ENCODE assay signal across 7 cellular contexts in the genomic region with DNA sequence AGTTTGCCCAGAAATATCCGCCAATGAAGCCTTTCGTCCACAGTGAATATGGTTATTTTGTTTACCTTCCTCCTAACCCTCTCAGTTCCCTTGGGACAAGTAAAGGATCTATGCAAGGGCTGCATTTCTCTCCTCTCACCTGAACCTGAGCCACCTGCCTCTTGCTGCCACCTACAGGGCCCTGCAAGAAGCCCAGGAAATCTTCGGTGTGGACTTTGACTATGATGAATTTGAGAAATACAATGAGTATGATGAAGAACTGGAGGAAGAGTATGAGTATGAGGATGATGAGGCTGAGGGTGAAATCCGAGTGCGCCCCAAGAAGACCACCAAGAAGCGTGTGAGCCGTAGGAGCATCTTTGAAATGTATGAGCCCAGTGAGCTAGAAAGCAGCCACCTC. TPM values are rescaled to one million over a fixed set of nuclear protein-coding genes. Genes with fewer than 3 reads are reported as not detected.
DNase-seq lines count a peak whose midpoint lies in the region; ATAC-seq, FAIRE-seq and TF ChIP-seq lines count a peak whose summit lies in the region.

No MANE protein-coding gene starts in this region.

- peak; percentile 57 for TF ChIP-seq CTCF in HepG2 (CRISPR knock-in tag; IDR thresholded peaks at IDR 0.05)

- POLR2A ChIA-PET in activated CD4-positive, alpha-beta memory T cell treated with anti-CD3 and anti-CD28 coated beads for 36 hours (lab: Charles Lee) = interaction anchor here (1.2 kb wide), 1 partner anchor 31 kb away, joined by 3 read pairs; the partner anchor contains the start of gene BLTP2
- POLR2A ChIA-PET in HepG2 (lab: Yijun Ruan, JAX) = interaction anchor here (1.2 kb wide), 1 partner anchor 23 kb away, joined by 3 read pairs; no protein-coding TSS in a partner anchor

- peaks cover 50 to 86% of the 10 kb centered on the region in 2 experiments for H3K36me3 ChIP-seq in HepG2 (replicated peaks in 1 of 2; ENCODE audit: control insufficient read depth in 1 of 2, insufficient read depth in 2 of 2, low read length in 2 of 2)

- intact Hi-C loops in activated CD4-positive, alpha-beta memory T cell treated with anti-CD3 and anti-CD28 coated beads for 36 hours (cut with micrococcal nuclease) = loop anchor here (2.0 kb wide), 1 partner anchor 31 kb away; the partner anchor contains the start of gene BLTP2
- intact Hi-C loops in HepG2 (cut with micrococcal nuclease; ENCODE audit: unreplicated experiment) = loop anchor here (1.0 kb wide), 1 partner anchor 29 kb away; no protein-coding TSS in a partner anchor

- TF ChIP-seq RAD21 in HepG2 (CRISPR knock-in tag; IDR thresholded peaks at IDR 0.05) = peak; percentile 59

- no peaks in the 10 kb centered on the region for H3K27me3 ChIP-seq in HepG2 (ENCODE audit: control insufficient read depth in 1 of 2, insufficient read depth in 2 of 2, low read length in 2 of 2)

- DNase-seq in ELF-1 (ENCODE audit: low read depth, low spot score) = peak; percentile 8
- peak; percentile 8 for DNase-seq in KBM-7
- peak; percentile 20 for DNase-seq in activated CD4-positive, alpha-beta memory T cell treated with anti-CD3 and anti-CD28 coated beads for 36 hours
- DNase-seq in HepG2 (ENCODE audit: low spot score) = peak; percentile 30
- DNase-seq in stimulated activated naive B cell treated with anti-CD40 and anti-IgM and Interleukin-4, amounts not matched to agents 10 μg/mL and 1 μg/mL and 100 μg/mL, for 72 hours = no peak
- no peak for DNase-seq in pons (ENCODE audit: low spot score)

- peak; percentile 81 for ATAC-seq in HepG2
- ATAC-seq in stimulated activated naive B cell treated with anti-CD40 and anti-IgM and Interleukin-4, amounts not matched to agents 10 μg/mL and 1 μg/mL and 100 μg/mL, for 72 hours (replicated peaks) = no peak
- no peak for ATAC-seq in GM21737 (IDR thresholded peaks at IDR 0.05; ENCODE audit: unreplicated experiment)

- H3K27me3 Mint-ChIP-seq in activated CD4-positive, alpha-beta memory T cell treated with anti-CD3 and anti-CD28 coated beads for 36 hours = no peaks in the 10 kb centered on the region
- H3K27me3 Mint-ChIP-seq in stimulated activated naive B cell treated with anti-CD40 and anti-IgM and Interleukin-4, amounts not matched to agents 10 μg/mL and 1 μg/mL and 100 μg/mL, for 72 hours = no peaks in the 10 kb centered on the region

- CTCF ChIA-PET in activated CD4-positive, alpha-beta memory T cell treated with anti-CD3 and anti-CD28 coated beads for 36 hours (lab: Charles Lee) = interaction anchor here (0.7 to 3.5 kb wide), 5 partner anchors 28 to 86 kb away, joined by 3 to 19 read pairs (median 5); partner anchors contain the start of gene BLTP2
- CTCF ChIA-PET in HepG2 (lab: Yijun Ruan, JAX; ENCODE audit: low intra/inter-chr PET ratio, low total read pairs) = interaction anchor here (1.8 kb wide), 1 partner anchor 29 kb away, joined by 20 read pairs; no protein-coding TSS in a partner anchor

- in situ Hi-C loops in KBM-7 (cut with MboI; ENCODE audit: low pct_unique_long_range_greater_than_20kb, low sequenced_read_pairs) (no loop called here), HepG2 (cut with HindIII; ENCODE audit: extremely low pct_ligation_motif_present, low pct_unique_long_range_greater_than_20kb) (no loop called here)

- H3K9me3 Mint-ChIP-seq in activated CD4-positive, alpha-beta memory T cell treated with anti-CD3 and anti-CD28 coated beads for 36 hours = no peaks in the 10 kb centered on the region
- H3K9me3 Mint-ChIP-seq in stimulated activated naive B cell treated with anti-CD40 and anti-IgM and Interleukin-4, amounts not matched to agents 10 μg/mL and 1 μg/mL and 100 μg/mL, for 72 hours = no peaks in the 10 kb centered on the region

- H3K4me3 Mint-ChIP-seq in activated CD4-positive, alpha-beta memory T cell treated with anti-CD3 and anti-CD28 coated beads for 36 hours = no peak overlapping the region
- H3K4me3 Mint-ChIP-seq in stimulated activated naive B cell treated with anti-CD40 and anti-IgM and Interleukin-4, amounts not matched to agents 10 μg/mL and 1 μg/mL and 100 μg/mL, for 72 hours = no peak overlapping the region

- H3K9me3 ChIP-seq in HepG2 (ENCODE audit: low read length) = no peaks in the 10 kb centered on the region

- no peak overlapping the region for H3K4me3 ChIP-seq in HepG2 (replicated peaks in 1 of 3; ENCODE audit: insufficient read depth in 1 of 3, low read depth in 2 of 3, low read length in 3 of 3)

- no peak overlapping the region for H3K27ac Mint-ChIP-seq in activated CD4-positive, alpha-beta memory T cell treated with anti-CD3 and anti-CD28 coated beads for 36 hours
- no peak overlapping the region for H3K27ac Mint-ChIP-seq in stimulated activated naive B cell treated with anti-CD40 and anti-IgM and Interleukin-4, amounts not matched to agents 10 μg/mL and 1 μg/mL and 100 μg/mL, for 72 hours

- WGBS in HepG2 (ENCODE audit: low lambda C conversion rate) = 90% methylated on average over 7 of the region's 7 CpGs

- TF ChIP-seq EP300 in HepG2 (IDR thresholded peaks at IDR 0.05; ENCODE audit: low read depth in 2 of 2, low read length in 2 of 2) (no peak), HepG2 (CRISPR knock-in tag; IDR thresholded peaks at IDR 0.05; ENCODE audit: borderline replicate concordance) (no peak)

- no peak overlapping the region for H3K9ac ChIP-seq in HepG2 (ENCODE audit: insufficient read depth, low read depth, low read length)

- H2AFZ ChIP-seq in HepG2 (ENCODE audit: low read length) = no peak overlapping the region

- no peaks in the 10 kb centered on the region for H3K4me1 Mint-ChIP-seq in activated CD4-positive, alpha-beta memory T cell treated with anti-CD3 and anti-CD28 coated beads for 36 hours (ENCODE audit: low read depth)
- no peaks in the 10 kb centered on the region for H3K4me1 Mint-ChIP-seq in stimulated activated naive B cell treated with anti-CD40 and anti-IgM and Interleukin-4, amounts not matched to agents 10 μg/mL and 1 μg/mL and 100 μg/mL, for 72 hours

- H3K4me2 ChIP-seq in HepG2 (ENCODE audit: low read depth, low read length) = no peak overlapping the region

- H3K4me1 ChIP-seq in HepG2 (ENCODE audit: insufficient read depth, low read length) = no peaks in the 10 kb centered on the region

- TF ChIP-seq POLR2A in HepG2 (IDR thresholded peaks at IDR 0.05; ENCODE audit: insufficient read depth in 1 of 2, low read depth in 2 of 2, low read length in 2 of 2) = no peak

- peak; percentile 56 for FAIRE-seq in HepG2 (lab: Jason Lieb, UNC)

- peaks cover under 1% of the 10 kb centered on the region for H3K79me2 ChIP-seq in HepG2 (ENCODE audit: insufficient read depth, low read length)

- no TSS peak for BruUV-seq in HepG2 (replicated peaks; lab: Mats Ljungman, UMichigan)

- no peak overlapping the region for H3K27ac ChIP-seq in HepG2 (ENCODE audit: extremely low read length, insufficient read depth, low read length)

- H4K20me1 ChIP-seq in HepG2 (ENCODE audit: insufficient read depth, low read length) = no peaks in the 10 kb centered on the region

- peaks cover 60% of the 10 kb centered on the region for H3K36me3 Mint-ChIP-seq in activated CD4-positive, alpha-beta memory T cell treated with anti-CD3 and anti-CD28 coated beads for 36 hours
- H3K36me3 Mint-ChIP-seq in stimulated activated naive B cell treated with anti-CD40 and anti-IgM and Interleukin-4, amounts not matched to agents 10 μg/mL and 1 μg/mL and 100 μg/mL, for 72 hours = peaks cover 47 to 57% of the 10 kb centered on the region in 2 donors

RNA-seq across cellular contexts. Expression of gene SUPT6H, which starts 14.0 kb away (rescaled TPM):
- 10 to 100 TPM; 59.4 to 65.9 TPM for total RNA-seq in activated CD4-positive, alpha-beta memory T cell treated with anti-CD3 and anti-CD28 coated beads for 36 hours
- total RNA-seq in HepG2 (2016; rRNA removed; fragmentation: Illumina TruSeq; extraction: Trizol) = 39.9 TPM in 2 replicates
- 11.6 and 12.4 TPM in 2 replicates for total RNA-seq in HepG2 (2016; cell fraction: cytosol; rRNA removed; fragmentation: Illumina TruSeq; extraction: Trizol; ENCODE audit: low read depth)
- total RNA-seq in HepG2 (2016; cell fraction: insoluble cytoplasmic fraction; rRNA removed; fragmentation: Illumina TruSeq; extraction: Trizol) = 35.6 and 40.5 TPM in 2 replicates
- total RNA-seq in HepG2 (2016; cell fraction: membrane; rRNA removed; fragmentation: Illumina TruSeq; extraction: Trizol) = 14.0 and 14.2 TPM in 2 replicates
- total RNA-seq in HepG2 (2016; cell fraction: nucleus; rRNA removed; fragmentation: Illumina TruSeq; extraction: Trizol) = 44.5 and 52.4 TPM in 2 replicates
- 32.7 and 38.0 TPM in 2 replicates for polyA plus RNA-seq in HepG2 (2011; rRNA removed)
- 15.3 and 15.7 TPM in 2 replicates for polyA plus RNA-seq in HepG2 (2011; cell fraction: cytosol; rRNA removed)
- 43.4 and 50.4 TPM in 2 replicates for polyA plus RNA-seq in HepG2 (2011; cell fraction: nucleus; rRNA removed)
- 37.9 and 44.2 TPM in 2 replicates for polyA plus RNA-seq in HepG2 (2012)
- 1.8 and 2.1 TPM in 2 replicates for polyA plus RNA-seq in HepG2 (2016; cell fraction: cytosol; fragmentation: Illumina TruSeq; extraction: Trizol; ENCODE audit: low read depth)
- 25.9 and 35.1 TPM in 2 replicates for polyA plus RNA-seq in HepG2 (2016; cell fraction: insoluble cytoplasmic fraction; fragmentation: Illumina TruSeq; extraction: Trizol; ENCODE audit: low read depth)
- 3.2 and 4.2 TPM in 2 replicates for polyA plus RNA-seq in HepG2 (2016; cell fraction: membrane; fragmentation: Illumina TruSeq; extraction: Trizol; ENCODE audit: low read depth)
- polyA plus RNA-seq in HepG2 (2016; cell fraction: nucleus; fragmentation: Illumina TruSeq; extraction: Trizol; ENCODE audit: insufficient read depth, low read depth) = 83.1 and 98.8 TPM in 2 replicates
- 95.5 and 107 TPM in 2 replicates for polyA minus RNA-seq in HepG2 (2011; rRNA and poly(A)+ RNA removed; ENCODE audit: low replicate concordance)
- 25.8 and 29.5 TPM in 2 replicates for polyA minus RNA-seq in HepG2 (2011; cell fraction: cytosol; rRNA and poly(A)+ RNA removed)
- 70.4 and 73.5 TPM in 2 replicates for polyA minus RNA-seq in HepG2 (2011; cell fraction: nucleus; rRNA and poly(A)+ RNA removed)

RNA-seq across cellular contexts. Expression of gene SDF2, which starts 14.3 kb away (rescaled TPM):
- total RNA-seq in activated CD4-positive, alpha-beta memory T cell treated with anti-CD3 and anti-CD28 coated beads for 36 hours = 10 to 100 TPM; 38.4 to 43.5 TPM
- total RNA-seq in HepG2 (2016; rRNA removed; fragmentation: Illumina TruSeq; extraction: Trizol) = 39.1 and 58.2 TPM in 2 replicates
- total RNA-seq in HepG2 (2016; cell fraction: cytosol; rRNA removed; fragmentation: Illumina TruSeq; extraction: Trizol; ENCODE audit: low read depth) = 11.6 and 16.0 TPM in 2 replicates
- total RNA-seq in HepG2 (2016; cell fraction: insoluble cytoplasmic fraction; rRNA removed; fragmentation: Illumina TruSeq; extraction: Trizol) = 42.4 and 63.3 TPM in 2 replicates
- total RNA-seq in HepG2 (2016; cell fraction: membrane; rRNA removed; fragmentation: Illumina TruSeq; extraction: Trizol) = 23.7 and 24.7 TPM in 2 replicates
- 43.5 and 51.7 TPM in 2 replicates for total RNA-seq in HepG2 (2016; cell fraction: nucleus; rRNA removed; fragmentation: Illumina TruSeq; extraction: Trizol)
- polyA plus RNA-seq in HepG2 (2011; rRNA removed) = 58.4 and 61.2 TPM in 2 replicates
- 59.3 and 65.1 TPM in 2 replicates for polyA plus RNA-seq in HepG2 (2011; cell fraction: cytosol; rRNA removed)
- 24.0 and 30.6 TPM in 2 replicates for polyA plus RNA-seq in HepG2 (2011; cell fraction: nucleus; rRNA removed)
- 36.3 and 49.1 TPM in 2 replicates for polyA plus RNA-seq in HepG2 (2012)
- 10.7 and 11.1 TPM in 2 replicates for polyA plus RNA-seq in HepG2 (2016; cell fraction: cytosol; fragmentation: Illumina TruSeq; extraction: Trizol; ENCODE audit: low read depth)
- polyA plus RNA-seq in HepG2 (2016; cell fraction: insoluble cytoplasmic fraction; fragmentation: Illumina TruSeq; extraction: Trizol; ENCODE audit: low read depth) = 34.5 and 36.3 TPM in 2 replicates
- polyA plus RNA-seq in HepG2 (2016; cell fraction: membrane; fragmentation: Illumina TruSeq; extraction: Trizol; ENCODE audit: low read depth) = 16.8 and 18.4 TPM in 2 replicates
- polyA plus RNA-seq in HepG2 (2016; cell fraction: nucleus; fragmentation: Illumina TruSeq; extraction: Trizol; ENCODE audit: insufficient read depth, low read depth) = 87.7 and 89.2 TPM in 2 replicates
- polyA minus RNA-seq in HepG2 (2011; rRNA and poly(A)+ RNA removed; ENCODE audit: low replicate concordance) = 42.9 and 55.0 TPM in 2 replicates
- polyA minus RNA-seq in HepG2 (2011; cell fraction: cytosol; rRNA and poly(A)+ RNA removed) = 19.1 and 20.8 TPM in 2 replicates
- polyA minus RNA-seq in HepG2 (2011; cell fraction: nucleus; rRNA and poly(A)+ RNA removed) = 14.3 and 19.9 TPM in 2 replicates

RNA-seq across cellular contexts. Expression of gene BLTP2, which starts 31.0 kb away (rescaled TPM):
- 100 to 1,000 TPM; 127 to 133 TPM for total RNA-seq in activated CD4-positive, alpha-beta memory T cell treated with anti-CD3 and anti-CD28 coated beads for 36 hours
- total RNA-seq in HepG2 (2016; rRNA removed; fragmentation: Illumina TruSeq; extraction: Trizol) = 61.0 and 66.7 TPM in 2 replicates
- total RNA-seq in HepG2 (2016; cell fraction: cytosol; rRNA removed; fragmentation: Illumina TruSeq; extraction: Trizol; ENCODE audit: low read depth) = 15.2 and 17.0 TPM in 2 replicates
- 55.0 and 65.2 TPM in 2 replicates for total RNA-seq in HepG2 (2016; cell fraction: insoluble cytoplasmic fraction; rRNA removed; fragmentation: Illumina TruSeq; extraction: Trizol)
- total RNA-seq in HepG2 (2016; cell fraction: membrane; rRNA removed; fragmentation: Illumina TruSeq; extraction: Trizol) = 30.2 and 33.4 TPM in 2 replicates
- 78.3 and 94.2 TPM in 2 replicates for total RNA-seq in HepG2 (2016; cell fraction: nucleus; rRNA removed; fragmentation: Illumina TruSeq; extraction: Trizol)
- 66.9 and 80.9 TPM in 2 replicates for polyA plus RNA-seq in HepG2 (2011; rRNA removed)
- polyA plus RNA-seq in HepG2 (2011; cell fraction: cytosol; rRNA removed) = 44.0 and 51.2 TPM in 2 replicates
- 89.5 and 92.9 TPM in 2 replicates for polyA plus RNA-seq in HepG2 (2011; cell fraction: nucleus; rRNA removed)
- polyA plus RNA-seq in HepG2 (2012) = 31.4 and 42.7 TPM in 2 replicates
- polyA plus RNA-seq in HepG2 (2016; cell fraction: cytosol; fragmentation: Illumina TruSeq; extraction: Trizol; ENCODE audit: low read depth) = 3.4 and 3.8 TPM in 2 replicates
- 35.5 and 38.3 TPM in 2 replicates for polyA plus RNA-seq in HepG2 (2016; cell fraction: insoluble cytoplasmic fraction; fragmentation: Illumina TruSeq; extraction: Trizol; ENCODE audit: low read depth)
- polyA plus RNA-seq in HepG2 (2016; cell fraction: membrane; fragmentation: Illumina TruSeq; extraction: Trizol; ENCODE audit: low read depth) = 10.5 and 13.3 TPM in 2 replicates
- 83.5 and 84.1 TPM in 2 replicates for polyA plus RNA-seq in HepG2 (2016; cell fraction: nucleus; fragmentation: Illumina TruSeq; extraction: Trizol; ENCODE audit: insufficient read depth, low read depth)
- 349 and 803 TPM in 2 replicates for polyA minus RNA-seq in HepG2 (2011; rRNA and poly(A)+ RNA removed; ENCODE audit: low replicate concordance)
- polyA minus RNA-seq in HepG2 (2011; cell fraction: cytosol; rRNA and poly(A)+ RNA removed) = 64.7 and 67.6 TPM in 2 replicates
- 119 and 145 TPM in 2 replicates for polyA minus RNA-seq in HepG2 (2011; cell fraction: nucleus; rRNA and poly(A)+ RNA removed)

RNA-seq across cellular contexts. Expression of gene PROCA1, which starts 35.7 kb away (rescaled TPM):
- total RNA-seq in activated CD4-positive, alpha-beta memory T cell treated with anti-CD3 and anti-CD28 coated beads for 36 hours = 1 to 10 TPM; 4.5 TPM
- total RNA-seq in HepG2 (2016; rRNA removed; fragmentation: Illumina TruSeq; extraction: Trizol) = 0.31 and 0.73 TPM in 2 replicates
- 0.26 and 0.71 TPM in 2 replicates for total RNA-seq in HepG2 (2016; cell fraction: cytosol; rRNA removed; fragmentation: Illumina TruSeq; extraction: Trizol; ENCODE audit: low read depth)
- total RNA-seq in HepG2 (2016; cell fraction: insoluble cytoplasmic fraction; rRNA removed; fragmentation: Illumina TruSeq; extraction: Trizol) = 0.63 TPM in 1 of 2 replicates, not detected in the other
- 0.52 and 0.93 TPM in 2 replicates for total RNA-seq in HepG2 (2016; cell fraction: membrane; rRNA removed; fragmentation: Illumina TruSeq; extraction: Trizol)
- 1.1 and 1.5 TPM in 2 replicates for total RNA-seq in HepG2 (2016; cell fraction: nucleus; rRNA removed; fragmentation: Illumina TruSeq; extraction: Trizol)
- 0.82 and 1.5 TPM in 2 replicates for polyA plus RNA-seq in HepG2 (2011; rRNA removed)
- 0.66 and 0.71 TPM in 2 replicates for polyA plus RNA-seq in HepG2 (2011; cell fraction: cytosol; rRNA removed)
- polyA plus RNA-seq in HepG2 (2011; cell fraction: nucleus; rRNA removed) = 8.7 and 9.4 TPM in 2 replicates
- 0.89 and 1.1 TPM in 2 replicates for polyA plus RNA-seq in HepG2 (2012)
- 0.14 and 0.16 TPM in 2 replicates for polyA plus RNA-seq in HepG2 (2016; cell fraction: cytosol; fragmentation: Illumina TruSeq; extraction: Trizol; ENCODE audit: low read depth)
- 0.33 TPM in 2 replicates for polyA plus RNA-seq in HepG2 (2016; cell fraction: insoluble cytoplasmic fraction; fragmentation: Illumina TruSeq; extraction: Trizol; ENCODE audit: low read depth)
- polyA plus RNA-seq in HepG2 (2016; cell fraction: membrane; fragmentation: Illumina TruSeq; extraction: Trizol; ENCODE audit: low read depth) = 0.15 and 0.31 TPM in 2 replicates
- 4.4 and 5.4 TPM in 2 replicates for polyA plus RNA-seq in HepG2 (2016; cell fraction: nucleus; fragmentation: Illumina TruSeq; extraction: Trizol; ENCODE audit: insufficient read depth, low read depth)
- polyA minus RNA-seq in HepG2 (2011; rRNA and poly(A)+ RNA removed; ENCODE audit: low replicate concordance) = 1.5 and 5.1 TPM in 2 replicates
- 1.1 TPM in 1 of 2 replicates, not detected in the other for polyA minus RNA-seq in HepG2 (2011; cell fraction: cytosol; rRNA and poly(A)+ RNA removed)
- polyA minus RNA-seq in HepG2 (2011; cell fraction: nucleus; rRNA and poly(A)+ RNA removed) = 1.1 and 3.2 TPM in 2 replicates

RNA-seq across cellular contexts. Expression of gene RAB34, which starts 41.7 kb away (rescaled TPM):
- 1 to 10 TPM; 4.9 to 6.6 TPM for total RNA-seq in activated CD4-positive, alpha-beta memory T cell treated with anti-CD3 and anti-CD28 coated beads for 36 hours
- total RNA-seq in HepG2 (2016; rRNA removed; fragmentation: Illumina TruSeq; extraction: Trizol) = 0.49 TPM in 1 of 2 replicates, not detected in the other
- not detected in 2 replicates for total RNA-seq in HepG2 (2016; cell fraction: cytosol; rRNA removed; fragmentation: Illumina TruSeq; extraction: Trizol; ENCODE audit: low read depth)
- 0.17 TPM in 1 of 2 replicates, not detected in the other for total RNA-seq in HepG2 (2016; cell fraction: insoluble cytoplasmic fraction; rRNA removed; fragmentation: Illumina TruSeq; extraction: Trizol)
- 0.41 TPM in 1 of 2 replicates, not detected in the other for total RNA-seq in HepG2 (2016; cell fraction: membrane; rRNA removed; fragmentation: Illumina TruSeq; extraction: Trizol)
- not detected in 2 replicates for total RNA-seq in HepG2 (2016; cell fraction: nucleus; rRNA removed; fragmentation: Illumina TruSeq; extraction: Trizol)
- polyA plus RNA-seq in HepG2 (2011; rRNA removed) = not detected in 2 replicates
- polyA plus RNA-seq in HepG2 (2011; cell fraction: cytosol; rRNA removed) = 0.16 and 0.24 TPM in 2 replicates
- 0.31 and 0.50 TPM in 2 replicates for polyA plus RNA-seq in HepG2 (2011; cell fraction: nucleus; rRNA removed)
- not detected in 2 replicates for polyA plus RNA-seq in HepG2 (2012)
- not detected in 2 replicates for polyA plus RNA-seq in HepG2 (2016; cell fraction: cytosol; fragmentation: Illumina TruSeq; extraction: Trizol; ENCODE audit: low read depth)
- polyA plus RNA-seq in HepG2 (2016; cell fraction: insoluble cytoplasmic fraction; fragmentation: Illumina TruSeq; extraction: Trizol; ENCODE audit: low read depth) = 0.43 TPM in 1 of 2 replicates, not detected in the other
- polyA plus RNA-seq in HepG2 (2016; cell fraction: membrane; fragmentation: Illumina TruSeq; extraction: Trizol; ENCODE audit: low read depth) = not detected in 2 replicates
- 1.2 TPM in 1 of 2 replicates, not detected in the other for polyA plus RNA-seq in HepG2 (2016; cell fraction: nucleus; fragmentation: Illumina TruSeq; extraction: Trizol; ENCODE audit: insufficient read depth, low read depth)
- polyA minus RNA-seq in HepG2 (2011; rRNA and poly(A)+ RNA removed; ENCODE audit: low replicate concordance) = 0.36 and 236 TPM in 2 replicates
- polyA minus RNA-seq in HepG2 (2011; cell fraction: cytosol; rRNA and poly(A)+ RNA removed) = 1.6 and 2.4 TPM in 2 replicates
- polyA minus RNA-seq in HepG2 (2011; cell fraction: nucleus; rRNA and poly(A)+ RNA removed) = 0.52 and 0.62 TPM in 2 replicates

Comparison
In these comparisons a context has a peak if more than half of its experiments do, and no peak if none do; other contexts are left out.
1. DNase-seq: peak in ELF-1 (single experiment), KBM-7 (single experiment), activated CD4-positive, alpha-beta memory T cell treated with anti-CD3 and anti-CD28 coated beads for 36 hours (single experiment) and HepG2 (single experiment); none in stimulated activated naive B cell treated with anti-CD40 and anti-IgM and Interleukin-4, amounts not matched to agents 10 μg/mL and 1 μg/mL and 100 μg/mL, for 72 hours (single experiment) and pons (single experiment).